In the genomic region with DNA sequence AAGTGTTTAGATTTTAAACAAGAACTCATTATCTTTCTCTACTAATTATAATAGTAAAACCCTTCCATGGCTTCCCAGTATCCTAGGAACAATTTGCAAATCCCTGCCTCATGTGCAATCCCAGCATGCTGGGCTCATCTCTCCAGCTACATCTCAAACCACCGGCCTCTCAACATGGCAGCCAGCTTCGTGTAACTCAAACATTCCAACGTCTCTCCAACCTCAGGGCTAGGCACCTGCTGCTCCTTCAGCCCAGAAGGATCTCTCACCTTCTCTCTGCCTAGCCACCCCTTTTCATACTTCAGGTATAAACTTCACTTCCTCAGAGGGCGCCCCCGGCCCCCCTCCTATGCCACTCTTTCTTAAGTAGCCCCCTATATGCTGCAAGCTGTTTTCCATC, we compare ENCODE assay signal across 1 cellular context.
TF ChIP-seq lines count a peak whose summit lies in the region.

No MANE protein-coding gene starts in this region.

TF ChIP-seq in GM12878, 131 proteins besides CTCF, POLR2A, EP300 and RAD21:
- TF ChIP-seq CREB1 (IDR thresholded peaks at IDR 0.05; ENCODE audit: low read depth) (no peak), EGR1 (IDR thresholded peaks at IDR 0.05; ENCODE audit: borderline replicate concordance in 1 of 2, low read depth in 2 of 2, low read length in 2 of 2) (no peak), SREBF1 (IDR thresholded peaks at IDR 0.05; ENCODE audit: low read length) (no peak), TARDBP (IDR thresholded peaks at IDR 0.05; ENCODE audit: borderline replicate concordance) (no peak), BCL11A (IDR thresholded peaks at IDR 0.05; ENCODE audit: low read depth, low read length) (no peak), ZNF24 (IDR thresholded peaks at IDR 0.05) (no peak), MXI1 (IDR thresholded peaks at IDR 0.05; ENCODE audit: low read depth, low read length) (no peak)
- TF ChIP-seq, protein P1, sequence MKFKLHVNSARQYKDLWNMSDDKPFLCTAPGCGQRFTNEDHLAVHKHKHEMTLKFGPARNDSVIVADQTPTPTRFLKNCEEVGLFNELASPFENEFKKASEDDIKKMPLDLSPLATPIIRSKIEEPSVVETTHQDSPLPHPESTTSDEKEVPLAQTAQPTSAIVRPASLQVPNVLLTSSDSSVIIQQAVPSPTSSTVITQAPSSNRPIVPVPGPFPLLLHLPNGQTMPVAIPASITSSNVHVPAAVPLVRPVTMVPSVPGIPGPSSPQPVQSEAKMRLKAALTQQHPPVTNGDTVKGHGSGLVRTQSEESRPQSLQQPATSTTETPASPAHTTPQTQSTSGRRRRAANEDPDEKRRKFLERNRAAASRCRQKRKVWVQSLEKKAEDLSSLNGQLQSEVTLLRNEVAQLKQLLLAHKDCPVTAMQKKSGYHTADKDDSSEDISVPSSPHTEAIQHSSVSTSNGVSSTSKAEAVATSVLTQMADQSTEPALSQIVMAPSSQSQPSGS (IDR thresholded peaks at IDR 0.05; ENCODE audit: low read length), result no peak
- TF ChIP-seq, protein P2, sequence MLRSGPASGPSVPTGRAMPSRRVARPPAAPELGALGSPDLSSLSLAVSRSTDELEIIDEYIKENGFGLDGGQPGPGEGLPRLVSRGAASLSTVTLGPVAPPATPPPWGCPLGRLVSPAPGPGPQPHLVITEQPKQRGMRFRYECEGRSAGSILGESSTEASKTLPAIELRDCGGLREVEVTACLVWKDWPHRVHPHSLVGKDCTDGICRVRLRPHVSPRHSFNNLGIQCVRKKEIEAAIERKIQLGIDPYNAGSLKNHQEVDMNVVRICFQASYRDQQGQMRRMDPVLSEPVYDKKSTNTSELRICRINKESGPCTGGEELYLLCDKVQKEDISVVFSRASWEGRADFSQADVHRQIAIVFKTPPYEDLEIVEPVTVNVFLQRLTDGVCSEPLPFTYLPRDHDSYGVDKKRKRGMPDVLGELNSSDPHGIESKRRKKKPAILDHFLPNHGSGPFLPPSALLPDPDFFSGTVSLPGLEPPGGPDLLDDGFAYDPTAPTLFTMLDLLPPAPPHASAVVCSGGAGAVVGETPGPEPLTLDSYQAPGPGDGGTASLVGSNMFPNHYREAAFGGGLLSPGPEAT (IDR thresholded peaks at IDR 0.05; ENCODE audit: low read depth), result no peak
- TF ChIP-seq, protein P3, sequence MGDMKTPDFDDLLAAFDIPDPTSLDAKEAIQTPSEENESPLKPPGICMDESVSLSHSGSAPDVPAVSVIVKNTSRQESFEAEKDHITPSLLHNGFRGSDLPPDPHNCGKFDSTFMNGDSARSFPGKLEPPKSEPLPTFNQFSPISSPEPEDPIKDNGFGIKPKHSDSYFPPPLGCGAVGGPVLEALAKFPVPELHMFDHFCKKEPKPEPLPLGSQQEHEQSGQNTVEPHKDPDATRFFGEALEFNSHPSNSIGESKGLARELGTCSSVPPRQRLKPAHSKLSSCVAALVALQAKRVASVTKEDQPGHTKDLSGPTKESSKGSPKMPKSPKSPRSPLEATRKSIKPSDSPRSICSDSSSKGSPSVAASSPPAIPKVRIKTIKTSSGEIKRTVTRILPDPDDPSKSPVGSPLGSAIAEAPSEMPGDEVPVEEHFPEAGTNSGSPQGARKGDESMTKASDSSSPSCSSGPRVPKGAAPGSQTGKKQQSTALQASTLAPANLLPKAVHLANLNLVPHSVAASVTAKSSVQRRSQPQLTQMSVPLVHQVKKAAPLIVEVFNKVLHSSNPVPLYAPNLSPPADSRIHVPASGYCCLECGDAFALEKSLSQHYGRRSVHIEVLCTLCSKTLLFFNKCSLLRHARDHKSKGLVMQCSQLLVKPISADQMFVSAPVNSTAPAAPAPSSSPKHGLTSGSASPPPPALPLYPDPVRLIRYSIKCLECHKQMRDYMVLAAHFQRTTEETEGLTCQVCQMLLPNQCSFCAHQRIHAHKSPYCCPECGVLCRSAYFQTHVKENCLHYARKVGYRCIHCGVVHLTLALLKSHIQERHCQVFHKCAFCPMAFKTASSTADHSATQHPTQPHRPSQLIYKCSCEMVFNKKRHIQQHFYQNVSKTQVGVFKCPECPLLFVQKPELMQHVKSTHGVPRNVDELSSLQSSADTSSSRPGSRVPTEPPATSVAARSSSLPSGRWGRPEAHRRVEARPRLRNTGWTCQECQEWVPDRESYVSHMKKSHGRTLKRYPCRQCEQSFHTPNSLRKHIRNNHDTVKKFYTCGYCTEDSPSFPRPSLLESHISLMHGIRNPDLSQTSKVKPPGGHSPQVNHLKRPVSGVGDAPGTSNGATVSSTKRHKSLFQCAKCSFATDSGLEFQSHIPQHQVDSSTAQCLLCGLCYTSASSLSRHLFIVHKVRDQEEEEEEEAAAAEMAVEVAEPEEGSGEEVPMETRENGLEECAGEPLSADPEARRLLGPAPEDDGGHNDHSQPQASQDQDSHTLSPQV (IDR thresholded peaks at IDR 0.05), result no peak
